Comparison of ENCODE assay signal across 17 cellular contexts in the genomic region with DNA sequence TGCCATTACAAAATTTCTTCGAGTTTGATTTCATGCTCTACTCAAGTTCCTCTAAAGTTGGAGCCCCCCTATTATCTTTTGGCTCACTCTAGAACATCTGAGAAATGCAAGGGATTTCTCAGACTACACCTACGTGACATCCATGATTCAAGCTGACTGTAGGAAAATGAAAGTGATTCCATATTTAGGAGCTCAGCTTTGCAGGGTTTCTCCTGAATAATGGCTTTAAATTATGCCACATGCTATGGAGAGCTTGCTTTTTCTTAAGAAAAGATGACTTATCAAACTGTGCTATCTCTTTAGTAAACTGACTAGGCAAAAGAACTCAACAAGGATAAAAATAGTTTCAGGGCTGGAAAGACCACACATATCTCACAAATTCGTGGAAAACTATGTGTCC.
DNase-seq lines count a peak whose midpoint lies in the region; ATAC-seq and TF ChIP-seq lines count a peak whose summit lies in the region.
"Had no signal": no experiment of that assay in that cellular context is flagged by ENCODE, and none has a peak within 500 bp of the region (broad histone marks: within the 10 kb centered on the region; RNA-seq: fewer than 3 reads in every experiment).

No MANE protein-coding gene starts in this region.

- CTCF ChIA-PET in PC-9 (lab: Charles Lee), result interaction anchor here (0.6 kb wide), 1 partner anchor 69 kb away, joined by 3 read pairs; no protein-coding TSS in a partner anchor

- no peak overlapping the region for H3K4me3 ChIP-seq in PC-9
- peak overlapping the region; percentile 2 for H3K4me3 ChIP-seq in rectal smooth muscle tissue (ENCODE audit: low read length)
- H3K4me3 ChIP-seq: gastrocnemius medialis, left lung, MG63, skin epidermis had no signal

- no peaks in the 10 kb centered on the region for H3F3A ChIP-seq in PC-9 (ENCODE audit: insufficient read depth, low read depth)

- no peak for ATAC-seq in GM18867 (IDR thresholded peaks at IDR 0.05; ENCODE audit: unreplicated experiment)
- ATAC-seq: gastrocnemius medialis, left lung had no signal

- no peak overlapping the region for H3K9ac ChIP-seq in rectal smooth muscle tissue (ENCODE audit: low read length)

- H4K20me1 ChIP-seq in PC-9 (ENCODE audit: insufficient read depth), result no peaks in the 10 kb centered on the region

- BruUV-seq in PC-9 (replicated peaks; lab: Mats Ljungman, UMichigan), result no TSS peak

- H3K4me1 ChIP-seq in PC-9 (replicated peaks; ENCODE audit: insufficient read depth) (no peaks in the 10 kb centered on the region), rectal smooth muscle tissue (ENCODE audit: control insufficient read depth, insufficient read depth, low read length) (no peaks in the 10 kb centered on the region)
- H3K4me1 ChIP-seq: gastrocnemius medialis, left lung had no signal

- POLR2A ChIA-PET in PC-9 (lab: Charles Lee; ENCODE audit: unreplicated experiment), result no interaction called here

- no peaks in the 10 kb centered on the region for H3K9me2 ChIP-seq in PC-9 (ENCODE audit: insufficient read depth)

- no peaks in the 10 kb centered on the region for H3K27me3 ChIP-seq in PC-9 (ENCODE audit: insufficient read depth, low read depth)
- H3K27me3 ChIP-seq in rectal smooth muscle tissue (ENCODE audit: control insufficient read depth, insufficient read depth, low read length), result no peaks in the 10 kb centered on the region
- H3K27me3 ChIP-seq: gastrocnemius medialis, left lung, MG63 had no signal

- H3K36me3 ChIP-seq in PC-9 (ENCODE audit: low read depth), result no peaks in the 10 kb centered on the region
- no peaks in the 10 kb centered on the region for H3K36me3 ChIP-seq in rectal smooth muscle tissue (ENCODE audit: control insufficient read depth, insufficient read depth, low read length)
- H3K36me3 ChIP-seq: gastrocnemius medialis, left lung, MG63 had no signal

- no peak overlapping the region for H2AFZ ChIP-seq in PC-9

- H3K79me2 ChIP-seq in PC-9 (ENCODE audit: low read depth), result no peaks in the 10 kb centered on the region

- 0 out of 2 replicates have a peak overlapping the region, but pooled peaks have one; percentile 38 for H3K4me2 ChIP-seq in PC-9

- TF ChIP-seq CTCF in PC-9 (conservative IDR thresholded peaks at IDR 0.05), result no peak

- DNase-seq in ELR (ENCODE audit: low read depth) (peak; percentile 42), PC-9 (no peak), fibroblast of peridontal ligament (ENCODE audit: extremely low read depth) (peak; percentile 52), HK-2 (ENCODE audit: unreplicated experiment) (no peak), OCI-M2 (lab: John Stamatoyannopoulos, UW; ENCODE audit: unreplicated experiment) (no peak), KG1 (lab: John Stamatoyannopoulos, UW) (no peak)
- DNase-seq: activated CD4-positive, alpha-beta T cell treated with anti-CD3 and anti-CD28 coated beads for 48 hours; activated gamma-delta T cell treated with Interleukin-2 at 50 U/mL for 16 hours; gastrocnemius medialis; GF-D8; left lung; MG63; NCI-H774; stimulated activated CD4-positive, alpha-beta T cell treated with anti-CD3 and anti-CD28 coated beads, Interleukin-4, amount 100 ng/mL, for 1 hour had no signal

- H3K27ac ChIP-seq in PC-9 (no peak overlapping the region), rectal smooth muscle tissue (ENCODE audit: low read depth, low read length) (no peak overlapping the region)
- H3K27ac ChIP-seq: gastrocnemius medialis, left lung, skin epidermis had no signal

- no peaks in the 10 kb centered on the region for H3K9me3 ChIP-seq in PC-9 (ENCODE audit: insufficient read depth, low read depth)
- H3K9me3 ChIP-seq: gastrocnemius medialis, left lung, MG63 had no signal

- intact Hi-C loops in PC-9 (cut with micrococcal nuclease; ENCODE audit: unreplicated experiment), result no loop called here

Comparison
In these comparisons a context has a peak if more than half of its experiments do, and no peak if none do; other contexts are left out.
1. DNase-seq: peak in ELR (single experiment) and fibroblast of peridontal ligament (single experiment); none in PC-9 (0 of 2), HK-2 (single experiment), OCI-M2 (single experiment) and KG1 (single experiment).